Comparison of ENCODE assay signal across 8 cellular contexts in the genomic region with DNA sequence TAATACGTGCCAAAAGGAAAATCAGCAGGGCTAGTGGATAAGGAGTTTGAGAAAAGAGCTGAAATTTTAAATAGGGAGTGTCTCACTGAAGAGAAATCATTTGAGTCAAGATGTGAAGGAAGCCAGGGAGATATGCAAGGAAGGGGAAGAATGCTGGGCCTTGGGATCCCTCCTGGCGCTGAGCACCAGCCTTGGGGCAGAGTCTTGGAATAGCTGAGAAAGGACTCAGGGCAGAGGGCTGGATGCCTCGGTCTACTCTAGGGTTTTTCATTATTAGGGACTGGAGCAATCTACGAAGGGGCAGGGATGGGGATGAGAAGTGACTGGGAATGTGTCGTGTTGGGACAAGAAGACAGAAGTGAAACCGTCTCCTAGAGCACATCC. TPM values are rescaled to one million over a fixed set of nuclear protein-coding genes. Genes with fewer than 3 reads are reported as not detected.
DNase-seq lines count a peak whose midpoint lies in the region; ATAC-seq, FAIRE-seq and TF ChIP-seq lines count a peak whose summit lies in the region.

No MANE protein-coding gene starts in this region.

- H3K4me3 Mint-ChIP-seq in CD8-positive, alpha-beta T cell = peak overlapping the region; percentile 94

- H4K20me1 ChIP-seq in OCI-LY1 (ENCODE audit: insufficient read depth, low read length) (no peaks in the 10 kb centered on the region), osteoblast (ENCODE audit: insufficient read depth, low read length) (no peaks in the 10 kb centered on the region)

- H3K27ac ChIP-seq in CD8-positive, alpha-beta T cell (ENCODE audit: low read depth, low read length) = peak overlapping the region; percentile 9
- H3K27ac ChIP-seq in OCI-LY1 (ENCODE audit: low read depth, low read length, poor library complexity, severe bottlenecking) = peak overlapping the region; percentile 56
- H3K27ac ChIP-seq in osteoblast (ENCODE audit: low read depth, low read length) = peak overlapping the region; percentile 40

- H3K27me3 Mint-ChIP-seq in CD8-positive, alpha-beta T cell (ENCODE audit: low read depth) = no peaks in the 10 kb centered on the region

- H3K4me3 ChIP-seq in CD8-positive, alpha-beta T cell (ENCODE audit: low read depth, low read length) = peak overlapping the region; percentile 69
- H3K4me3 ChIP-seq in OCI-LY1 (ENCODE audit: low read depth, low read length, poor library complexity, severe bottlenecking) = peak overlapping the region; percentile 91
- peak overlapping the region; percentile 90 for H3K4me3 ChIP-seq in epithelial cell of proximal tubule (ENCODE audit: low read depth, low read length)
- H3K4me3 ChIP-seq in osteoblast (ENCODE audit: insufficient read depth, low read length) = peak overlapping the region; percentile 82

- peaks cover 7% of the 10 kb centered on the region for H3K4me1 ChIP-seq in CD8-positive, alpha-beta T cell (ENCODE audit: insufficient read depth, low read length)
- peaks cover 31% of the 10 kb centered on the region for H3K4me1 ChIP-seq in OCI-LY1 (ENCODE audit: insufficient read depth, low read length, severe bottlenecking)
- peaks cover 10% of the 10 kb centered on the region for H3K4me1 ChIP-seq in osteoblast (ENCODE audit: insufficient read depth, low read length)

- no peaks in the 10 kb centered on the region for H3K9me3 ChIP-seq in CD8-positive, alpha-beta T cell (ENCODE audit: low read length)
- no peaks in the 10 kb centered on the region for H3K9me3 ChIP-seq in OCI-LY1 (ENCODE audit: low read length)
- H3K9me3 ChIP-seq in osteoblast (ENCODE audit: low read depth, low read length) = no peaks in the 10 kb centered on the region

- ATAC-seq in CD8-positive, alpha-beta T cell = no peak
- ATAC-seq in GM21381 (IDR thresholded peaks at IDR 0.05; ENCODE audit: unreplicated experiment) (no peak), GM21529 (IDR thresholded peaks at IDR 0.05; ENCODE audit: unreplicated experiment) (no peak)

- H3K9me3 Mint-ChIP-seq in CD8-positive, alpha-beta T cell = no peaks in the 10 kb centered on the region

- peaks cover 12% of the 10 kb centered on the region for H3K79me2 ChIP-seq in OCI-LY1 (ENCODE audit: insufficient read depth, low read length)
- H3K79me2 ChIP-seq in osteoblast (ENCODE audit: insufficient read depth, low read length) = peaks cover 14% of the 10 kb centered on the region

- DNase-seq in CD8-positive, alpha-beta T cell = no peak
- DNase-seq in epithelial cell of proximal tubule (ENCODE audit: low read depth) = no peak
- DNase-seq in osteoblast (ENCODE audit: insufficient read length, low spot score, missing footprints) = no peak
- DNase-seq in HTR-8/SVneo (ENCODE audit: insufficient read length, low spot score) = no peak
- DNase-seq in NCI-H1694 treated with DMSO at 0.1 percent for 48 hours (lab: John Stamatoyannopoulos, UW) = no peak

- intact Hi-C loops in CD8-positive, alpha-beta T cell (cut with DNase I, micrococcal nuclease) = loop anchor here in 1 of 2 experiments (5.0 kb wide), 1 partner anchor 1907 kb away; a partner anchor contains a TSS

- H3K36me3 Mint-ChIP-seq in CD8-positive, alpha-beta T cell = no peaks in the 10 kb centered on the region

- no peak for TF ChIP-seq CTCF in CD8-positive, alpha-beta T cell (IDR thresholded peaks at IDR 0.05)
- no peak for TF ChIP-seq CTCF in OCI-LY1 (IDR thresholded peaks at IDR 0.05; ENCODE audit: low read length)
- no peak for TF ChIP-seq CTCF in epithelial cell of proximal tubule (conservative IDR thresholded peaks at IDR 0.05; ENCODE audit: low read depth, low read length)
- no peak for TF ChIP-seq CTCF in osteoblast (IDR thresholded peaks at IDR 0.05; ENCODE audit: extremely low read depth, low read depth, low read length)

- no peak overlapping the region for H2AFZ ChIP-seq in OCI-LY1 (ENCODE audit: low read length)
- H2AFZ ChIP-seq in osteoblast (ENCODE audit: low read length) = peak overlapping the region; percentile 99

- CTCF ChIA-PET in CD8-positive, alpha-beta T cell (lab: Charles Lee) = no interaction called here

- H3K27ac Mint-ChIP-seq in CD8-positive, alpha-beta T cell = peak overlapping the region; percentile 79

- H3K27me3 ChIP-seq in CD8-positive, alpha-beta T cell (ENCODE audit: insufficient read depth, low read length) = no peaks in the 10 kb centered on the region
- H3K27me3 ChIP-seq in OCI-LY1 (ENCODE audit: insufficient read depth, low read length) (no peaks in the 10 kb centered on the region), osteoblast (ENCODE audit: insufficient read depth, low read length) (no peaks in the 10 kb centered on the region)

- no peak for FAIRE-seq in HTR-8/SVneo (lab: Jason Lieb, UNC)

- H3K9me2 ChIP-seq in OCI-LY1 (ENCODE audit: low read depth, low read length) = no peaks in the 10 kb centered on the region

- H3K9ac ChIP-seq in OCI-LY1 (ENCODE audit: low read length) = peak overlapping the region; percentile 92

- no peaks in the 10 kb centered on the region; the same call in 1 of the 2 replicates for H3F3A ChIP-seq in OCI-LY1 (ENCODE audit: insufficient read depth, low read length)

- no peaks in the 10 kb centered on the region for H3K36me3 ChIP-seq in CD8-positive, alpha-beta T cell (ENCODE audit: insufficient read depth, low read length)
- peaks cover 57% of the 10 kb centered on the region for H3K36me3 ChIP-seq in OCI-LY1 (ENCODE audit: insufficient read depth, low read length)
- H3K36me3 ChIP-seq in osteoblast (ENCODE audit: insufficient read depth, low read length) = peaks cover 4% of the 10 kb centered on the region

- H3K4me2 ChIP-seq in OCI-LY1 (ENCODE audit: low read length) = peak overlapping the region; percentile 88
- peak overlapping the region; percentile 99 for H3K4me2 ChIP-seq in osteoblast (ENCODE audit: insufficient read depth, low read length)

- H3K4me1 Mint-ChIP-seq in CD8-positive, alpha-beta T cell (ENCODE audit: low read depth) = peaks cover 26% of the 10 kb centered on the region

- POLR2A ChIA-PET in CD8-positive, alpha-beta T cell (lab: Charles Lee) = no interaction called here

RNA-seq across cellular contexts. Expression of a gene that starts 0.5 kb away (rescaled TPM):
- total RNA-seq in CD8-positive, alpha-beta T cell = 1 to 10 TPM; 2.2 to 2.5 TPM
- total RNA-seq in epithelial cell of proximal tubule (65.8 and 115 TPM in 2 replicates), osteoblast (3.6 and 6.8 TPM in 2 replicates)
